ENCODE assay signal across 18 cellular contexts in the genomic region with DNA sequence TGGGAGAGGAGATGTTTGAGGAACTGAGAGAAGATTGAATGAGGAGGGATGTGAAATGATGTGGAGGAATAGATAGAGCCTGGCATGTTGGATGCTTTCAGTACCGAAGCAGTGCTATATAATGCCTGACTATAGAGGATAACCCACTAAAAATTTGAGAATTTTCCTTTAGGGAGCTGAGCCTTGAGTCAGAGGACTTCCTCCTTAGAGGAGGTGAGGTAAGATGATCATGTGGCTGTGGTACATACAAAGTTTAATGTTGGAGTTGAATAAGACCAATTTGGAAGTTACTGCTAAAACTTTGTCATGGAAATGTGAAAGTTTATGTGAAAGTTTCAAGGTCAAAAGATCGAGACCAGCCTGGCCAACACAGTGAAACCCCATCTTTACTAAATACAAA.
DNase-seq lines count a peak whose midpoint lies in the region; ATAC-seq and TF ChIP-seq lines count a peak whose summit lies in the region.
"Had no signal": no experiment of that assay in that cellular context is flagged by ENCODE, and none has a peak within 500 bp of the region (broad histone marks: within the 10 kb centered on the region; RNA-seq: fewer than 3 reads in every experiment).

No MANE protein-coding gene starts in this region.

- H3K27me3 Mint-ChIP-seq in Calu3 (ENCODE audit: unreplicated experiment), result no peaks in the 10 kb centered on the region
- peaks cover 16% of the 10 kb centered on the region for H3K27me3 Mint-ChIP-seq in CD8-positive, alpha-beta T cell (ENCODE audit: low read depth)
- H3K27me3 Mint-ChIP-seq in naive thymus-derived CD8-positive, alpha-beta T cell, result peaks cover 8 to 17% (median 13%) of the 10 kb centered on the region in 5 donors

- H3K27ac ChIP-seq in RWPE1, result peak overlapping the region; percentile 79
- peak overlapping the region; percentile 29 for H3K27ac ChIP-seq in fibroblast of lung (ENCODE audit: insufficient read depth, low read length)
- H3K27ac ChIP-seq in skin epidermis, result peak overlapping the region in 11 of 21 experiments; percentile 16 to 65 (median 50)
- H3K27ac ChIP-seq in CD8-positive, alpha-beta T cell (ENCODE audit: low read depth, low read length), result no peak overlapping the region

- peaks cover 60% of the 10 kb centered on the region for H3K79me2 ChIP-seq in fibroblast of lung (ENCODE audit: control insufficient read depth, insufficient read depth, low read length)

- H3K9me3 Mint-ChIP-seq in Calu3 (ENCODE audit: low read depth, unreplicated experiment), result peaks cover 2% of the 10 kb centered on the region
- no peaks in the 10 kb centered on the region for H3K9me3 Mint-ChIP-seq in CD8-positive, alpha-beta T cell
- H3K9me3 Mint-ChIP-seq in naive thymus-derived CD8-positive, alpha-beta T cell, result peaks cover 0 to 2% (median 0%) of the 10 kb centered on the region in 9 donors
- H3K9me3 Mint-ChIP-seq: central memory CD8-positive, alpha-beta T cell; IgD-negative memory B cell; stimulated activated naive B cell treated with anti-CD40 and anti-IgM and Interleukin-4, amounts not matched to agents 10 μg/mL and 1 μg/mL and 100 μg/mL, for 72 hours had no signal

- no peak overlapping the region for H3K4me2 ChIP-seq in fibroblast of lung (ENCODE audit: extremely low read depth, insufficient read depth, low read length)

- no peak overlapping the region for H3K4me3 ChIP-seq in fibroblast of lung (replicated peaks in 1 of 4; ENCODE audit: control extremely low read depth in 1 of 4, insufficient read depth in 1 of 4, low read depth in 3 of 4, low read length in 4 of 4)
- H3K4me3 ChIP-seq in skin epidermis, result no peak overlapping the region
- no peak overlapping the region for H3K4me3 ChIP-seq in CD8-positive, alpha-beta T cell (ENCODE audit: low read depth, low read length)
- H3K4me3 ChIP-seq: pancreas, spleen had no signal

- POLR2A ChIA-PET in RWPE1 (lab: Yijun Ruan, JAX; ENCODE audit: low non-redundant PET), result no interaction called here
- POLR2A ChIA-PET in CD8-positive, alpha-beta T cell (lab: Charles Lee), result no interaction called here
- POLR2A ChIA-PET in naive thymus-derived CD8-positive, alpha-beta T cell (lab: Charles Lee), result no interaction called here

- H3K36me3 ChIP-seq in fibroblast of lung (ENCODE audit: control insufficient read depth, insufficient read depth, low read length), result peaks cover 6% of the 10 kb centered on the region
- no peaks in the 10 kb centered on the region for H3K36me3 ChIP-seq in CD8-positive, alpha-beta T cell (ENCODE audit: insufficient read depth, low read length)
- H3K36me3 ChIP-seq: spleen had no signal

- DNase-seq in Calu3 (no peak), RWPE1 (ENCODE audit: low spot score) (no peak), fibroblast of lung (ENCODE audit: low read depth in 2 of 2) (no peak), NCI-H446 treated with DMSO at 0.1 percent for 48 hours (lab: John Stamatoyannopoulos, UW) (no peak), T-helper 1 cell (no peak)
- no peak for DNase-seq in CD8-positive, alpha-beta T cell
- no peak for DNase-seq in naive thymus-derived CD8-positive, alpha-beta T cell
- DNase-seq: activated CD4-positive, alpha-beta T cell treated with anti-CD3 and anti-CD28 coated beads for 4 hours; activated T-cell treated with anti-CD3 and anti-CD28 coated beads for 4 hours; NCI-H1092 treated with DMSO at 0.1 percent for 48 hours; pancreas; spleen; stimulated activated naive B cell treated with anti-CD40 and anti-IgM and Interleukin-4, amounts not matched to agents 10 μg/mL and 1 μg/mL and 100 μg/mL, for 72 hours; T1000 had no signal

- no peak overlapping the region for H3K9ac ChIP-seq in fibroblast of lung (ENCODE audit: insufficient read depth, low read length)

- TF ChIP-seq CTCF in Calu3 (IDR thresholded peaks at IDR 0.05; ENCODE audit: unreplicated experiment) (no peak), RWPE1 (conservative IDR thresholded peaks at IDR 0.05; ENCODE audit: low read depth) (no peak), fibroblast of lung (conservative IDR thresholded peaks at IDR 0.05 in 1 of 2, IDR thresholded peaks at IDR 0.05 in 1 of 2; ENCODE audit: low read depth in 1 of 2, low read length in 2 of 2) (no peak)
- TF ChIP-seq CTCF in CD8-positive, alpha-beta T cell (IDR thresholded peaks at IDR 0.05), result no peak

- no peak overlapping the region for H2AFZ ChIP-seq in fibroblast of lung (ENCODE audit: low read length)

- H3K4me3 Mint-ChIP-seq in Calu3 (ENCODE audit: low read depth, unreplicated experiment), result no peak overlapping the region
- H3K4me3 Mint-ChIP-seq in CD8-positive, alpha-beta T cell, result no peak overlapping the region
- no peak overlapping the region for H3K4me3 Mint-ChIP-seq in naive thymus-derived CD8-positive, alpha-beta T cell
- H3K4me3 Mint-ChIP-seq: central memory CD8-positive, alpha-beta T cell; IgD-negative memory B cell; stimulated activated naive B cell treated with anti-CD40 and anti-IgM and Interleukin-4, amounts not matched to agents 10 μg/mL and 1 μg/mL and 100 μg/mL, for 72 hours had no signal

- no peaks in the 10 kb centered on the region for H3K27me3 ChIP-seq in fibroblast of lung (ENCODE audit: control insufficient read depth, insufficient read depth, low read length)
- H3K27me3 ChIP-seq in CD8-positive, alpha-beta T cell (ENCODE audit: insufficient read depth, low read length), result no peaks in the 10 kb centered on the region
- H3K27me3 ChIP-seq: pancreas, spleen had no signal

- BruUV-seq in Calu3 (replicated peaks; lab: Mats Ljungman, UMichigan), result no TSS peak

- H3K4me1 Mint-ChIP-seq in Calu3 (ENCODE audit: low read depth, unreplicated experiment), result peaks cover 45% of the 10 kb centered on the region
- H3K4me1 Mint-ChIP-seq in CD8-positive, alpha-beta T cell (ENCODE audit: low read depth), result no peaks in the 10 kb centered on the region
- no peaks in the 10 kb centered on the region for H3K4me1 Mint-ChIP-seq in naive thymus-derived CD8-positive, alpha-beta T cell
- H3K4me1 Mint-ChIP-seq: central memory CD8-positive, alpha-beta T cell; IgD-negative memory B cell; stimulated activated naive B cell treated with anti-CD40 and anti-IgM and Interleukin-4, amounts not matched to agents 10 μg/mL and 1 μg/mL and 100 μg/mL, for 72 hours had no signal

- ATAC-seq in CD8-positive, alpha-beta T cell, result no peak
- no peak for ATAC-seq in naive thymus-derived CD8-positive, alpha-beta T cell
- ATAC-seq: stimulated activated naive B cell treated with anti-CD40 and anti-IgM and Interleukin-4, amounts not matched to agents 10 μg/mL and 1 μg/mL and 100 μg/mL, for 72 hours had no signal

- peaks cover 29% of the 10 kb centered on the region for H3K36me3 Mint-ChIP-seq in Calu3 (ENCODE audit: insufficient read depth, unreplicated experiment)
- no peaks in the 10 kb centered on the region for H3K36me3 Mint-ChIP-seq in CD8-positive, alpha-beta T cell
- H3K36me3 Mint-ChIP-seq in naive thymus-derived CD8-positive, alpha-beta T cell, result no peaks in the 10 kb centered on the region
- H3K36me3 Mint-ChIP-seq: activated naive CD4-positive, alpha-beta T cell treated with anti-CD3 and anti-CD28 coated beads, Interleukin-2, amount 50 U/mL, for 72 hours; stimulated activated naive B cell treated with anti-CD40 and anti-IgM and Interleukin-4, amounts not matched to agents 10 μg/mL and 1 μg/mL and 100 μg/mL, for 72 hours had no signal

- peaks cover 14% of the 10 kb centered on the region for H3K4me1 ChIP-seq in fibroblast of lung (ENCODE audit: control insufficient read depth, extremely low read depth, insufficient read depth, low read length)
- no peaks in the 10 kb centered on the region for H3K4me1 ChIP-seq in CD8-positive, alpha-beta T cell (ENCODE audit: insufficient read depth, low read length)
- H3K4me1 ChIP-seq: spleen had no signal

- CTCF ChIA-PET in Calu3 (lab: Charles Lee) (no interaction called here), RWPE1 (lab: Yijun Ruan, JAX) (no interaction called here)
- CTCF ChIA-PET in CD8-positive, alpha-beta T cell (lab: Charles Lee), result interaction anchor here (1.3 kb wide), 1 partner anchor 169 kb away, joined by 3 read pairs; no protein-coding TSS in a partner anchor

- H4K20me1 ChIP-seq in fibroblast of lung (ENCODE audit: control insufficient read depth, extremely low read depth, insufficient read depth, low read length), result no peaks in the 10 kb centered on the region

- H3K27ac Mint-ChIP-seq in Calu3 (ENCODE audit: unreplicated experiment), result peak overlapping the region; percentile 94
- no peak overlapping the region for H3K27ac Mint-ChIP-seq in CD8-positive, alpha-beta T cell
- no peak overlapping the region for H3K27ac Mint-ChIP-seq in naive thymus-derived CD8-positive, alpha-beta T cell
- H3K27ac Mint-ChIP-seq: activated naive CD4-positive, alpha-beta T cell treated with anti-CD3 and anti-CD28 coated beads, Interleukin-2, amount 50 U/mL, for 72 hours; stimulated activated naive B cell treated with anti-CD40 and anti-IgM and Interleukin-4, amounts not matched to agents 10 μg/mL and 1 μg/mL and 100 μg/mL, for 72 hours had no signal

- intact Hi-C loops in Calu3 (cut with micrococcal nuclease; ENCODE audit: unreplicated experiment), result loop anchor here (5.0 kb wide), 1 partner anchor 100 kb away; no protein-coding TSS in a partner anchor
- intact Hi-C loops in CD8-positive, alpha-beta T cell (cut with DNase I, micrococcal nuclease), result no loop called here

- no peaks in the 10 kb centered on the region for H3K9me3 ChIP-seq in fibroblast of lung (ENCODE audit: control insufficient read depth, insufficient read depth, low read depth, low read length)
- H3K9me3 ChIP-seq in CD8-positive, alpha-beta T cell (ENCODE audit: low read length), result no peaks in the 10 kb centered on the region
- H3K9me3 ChIP-seq: pancreas, spleen had no signal
